29 cellular contexts compared by ENCODE assay signal in the genomic region with DNA sequence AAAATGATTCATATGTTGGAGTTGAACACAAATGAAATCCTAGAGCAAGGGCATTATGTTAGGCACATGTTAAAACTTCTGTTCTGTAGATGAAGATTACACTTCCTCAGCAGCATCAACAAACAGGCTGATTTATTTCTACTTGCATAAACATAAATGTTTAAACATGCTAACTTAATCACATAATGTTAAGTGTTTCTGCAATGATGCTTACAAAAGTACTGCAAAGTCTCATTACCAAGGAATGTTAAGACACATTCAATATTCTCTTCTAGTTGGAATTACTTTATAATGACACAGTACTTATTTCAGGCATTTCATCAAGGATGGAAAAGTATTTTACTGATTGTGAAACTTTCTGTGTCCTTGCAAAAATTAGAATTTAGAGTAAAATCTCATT.
"Had no signal": no experiment of that assay in that cellular context is flagged by ENCODE, and none has a peak within 500 bp of the region (broad histone marks: within the 10 kb centered on the region; RNA-seq: fewer than 3 reads in every experiment).

No MANE protein-coding gene starts in this region.

- H3K9ac ChIP-seq: neural progenitor cell, parathyroid adenoma had no signal

- H3K9me3 ChIP-seq: ovary, right lobe of liver, sigmoid colon, stomach, thoracic aorta, thyroid gland, tibial nerve, upper lobe of left lung, vagina had no signal

- H3K36me3 ChIP-seq: neural progenitor cell, ovary, right lobe of liver, sigmoid colon, stomach, thoracic aorta, thyroid gland, tibial nerve, upper lobe of left lung, vagina had no signal

- H3K36me3 Mint-ChIP-seq: natural killer cell; neural progenitor cell; stimulated activated effector memory CD8-positive, alpha-beta T cell treated with anti-CD3 and anti-CD28 coated beads, Interleukin-12 subunit alpha, Interleukin-12 subunit beta, amount 100 ng/mL, for 72 hours; stimulated activated naive B cell treated with anti-CD40 and anti-IgM and Interleukin-4, amounts not matched to agents 10 μg/mL and 1 μg/mL and 100 μg/mL, for 72 hours had no signal

- H3K4me1 Mint-ChIP-seq: natural killer cell; nephron; stimulated activated effector memory CD8-positive, alpha-beta T cell treated with anti-CD3 and anti-CD28 coated beads, Interleukin-12 subunit alpha, Interleukin-12 subunit beta, amount 100 ng/mL, for 72 hours; stimulated activated naive B cell treated with anti-CD40 and anti-IgM and Interleukin-4, amounts not matched to agents 10 μg/mL and 1 μg/mL and 100 μg/mL, for 72 hours had no signal

- H3K4me3 ChIP-seq: neural progenitor cell, ovary, right lobe of liver, sigmoid colon, stomach, thoracic aorta, thyroid gland, tibial nerve, upper lobe of left lung, vagina had no signal

- ATAC-seq: natural killer cell; right cardiac atrium; right lobe of liver; stimulated activated effector memory CD8-positive, alpha-beta T cell treated with anti-CD3 and anti-CD28 coated beads, Interleukin-12 subunit alpha, Interleukin-12 subunit beta, amount 100 ng/mL, for 72 hours; stimulated activated naive B cell treated with anti-CD40 and anti-IgM and Interleukin-4, amounts not matched to agents 10 μg/mL and 1 μg/mL and 100 μg/mL, for 72 hours had no signal

- H3K4me1 ChIP-seq: neural progenitor cell, parathyroid adenoma, right lobe of liver, sigmoid colon, stomach, thyroid gland, tibial nerve, upper lobe of left lung, vagina had no signal

- DNase-seq: natural killer cell; occipital lobe; ovary; posterior cingulate gyrus; retina; right cardiac atrium; right lobe of liver; sigmoid colon; small intestine; stimulated activated CD4-positive, alpha-beta T cell treated with anti-CD3 and anti-CD28 coated beads, Interleukin-15, amount 100 ng/mL, for 24 hours; stimulated activated CD4-positive, alpha-beta T cell treated with anti-CD3 and anti-CD28 coated beads, Interleukin-2, amount 100 ng/mL, for 24 hours; stimulated activated CD4-positive, alpha-beta T cell treated with anti-CD3 and anti-CD28 coated beads, Interleukin-2, amount 100 ng/mL, for 48 hours; stimulated activated CD4-positive, alpha-beta T cell treated with anti-CD3 and anti-CD28 coated beads, Interleukin-4, amount 100 ng/mL, for 24 hours; stimulated activated naive B cell treated with anti-CD40 and anti-IgM and Interleukin-4, amounts not matched to agents 10 μg/mL and 1 μg/mL and 100 μg/mL, for 72 hours; stimulated activated naive CD4-positive, alpha-beta T cell treated with Interleukin-2 at 50 U/mL for 16 hours; stomach; thyroid gland; trophoblast cell; upper lobe of left lung had no signal

- H2AFZ ChIP-seq: neural progenitor cell, parathyroid adenoma had no signal

- H3K27ac Mint-ChIP-seq: natural killer cell; nephron; neural progenitor cell; progenitor cell of endocrine pancreas; stimulated activated effector memory CD8-positive, alpha-beta T cell treated with anti-CD3 and anti-CD28 coated beads, Interleukin-12 subunit alpha, Interleukin-12 subunit beta, amount 100 ng/mL, for 72 hours; stimulated activated naive B cell treated with anti-CD40 and anti-IgM and Interleukin-4, amounts not matched to agents 10 μg/mL and 1 μg/mL and 100 μg/mL, for 72 hours; stimulated activated naive CD8-positive, alpha-beta T cell treated with anti-CD3 and anti-CD28 coated beads, Interleukin-15, Interleukin-2, amounts not matched to agents 100 ng/mL and 50 ng/mL, for 24 hours had no signal

- H3K4me2 ChIP-seq: neural progenitor cell had no signal

- FAIRE-seq: small intestine, urothelium cell line had no signal

- H3K27me3 ChIP-seq: neural progenitor cell, ovary, right lobe of liver, sigmoid colon, stomach, thyroid gland, tibial nerve, upper lobe of left lung, vagina had no signal

- H3K9me3 Mint-ChIP-seq: nephron; neural progenitor cell; stimulated activated naive B cell treated with anti-CD40 and anti-IgM and Interleukin-4, amounts not matched to agents 10 μg/mL and 1 μg/mL and 100 μg/mL, for 72 hours; stimulated activated naive CD8-positive, alpha-beta T cell treated with anti-CD3 and anti-CD28 coated beads, Interleukin-15, Interleukin-2, amounts not matched to agents 100 ng/mL and 50 ng/mL, for 24 hours had no signal

- H3K27me3 Mint-ChIP-seq: progenitor cell of endocrine pancreas; stimulated activated naive B cell treated with anti-CD40 and anti-IgM and Interleukin-4, amounts not matched to agents 10 μg/mL and 1 μg/mL and 100 μg/mL, for 72 hours; stimulated activated naive CD8-positive, alpha-beta T cell treated with anti-CD3 and anti-CD28 coated beads, Interleukin-15, Interleukin-2, amounts not matched to agents 100 ng/mL and 50 ng/mL, for 24 hours had no signal

- H3K79me2 ChIP-seq: parathyroid adenoma had no signal

- H3K4me3 Mint-ChIP-seq: natural killer cell; nephron; neural progenitor cell; stimulated activated effector memory CD8-positive, alpha-beta T cell treated with anti-CD3 and anti-CD28 coated beads, Interleukin-12 subunit alpha, Interleukin-12 subunit beta, amount 100 ng/mL, for 72 hours; stimulated activated naive B cell treated with anti-CD40 and anti-IgM and Interleukin-4, amounts not matched to agents 10 μg/mL and 1 μg/mL and 100 μg/mL, for 72 hours; stimulated activated naive CD8-positive, alpha-beta T cell treated with anti-CD3 and anti-CD28 coated beads, Interleukin-15, Interleukin-2, amounts not matched to agents 100 ng/mL and 50 ng/mL, for 24 hours had no signal

- H3K27ac ChIP-seq: neural progenitor cell, ovary, parathyroid adenoma, right lobe of liver, sigmoid colon, stomach, thoracic aorta, thyroid gland, tibial nerve, upper lobe of left lung, vagina had no signal
